8 cellular contexts compared by ENCODE assay signal in the genomic region with DNA sequence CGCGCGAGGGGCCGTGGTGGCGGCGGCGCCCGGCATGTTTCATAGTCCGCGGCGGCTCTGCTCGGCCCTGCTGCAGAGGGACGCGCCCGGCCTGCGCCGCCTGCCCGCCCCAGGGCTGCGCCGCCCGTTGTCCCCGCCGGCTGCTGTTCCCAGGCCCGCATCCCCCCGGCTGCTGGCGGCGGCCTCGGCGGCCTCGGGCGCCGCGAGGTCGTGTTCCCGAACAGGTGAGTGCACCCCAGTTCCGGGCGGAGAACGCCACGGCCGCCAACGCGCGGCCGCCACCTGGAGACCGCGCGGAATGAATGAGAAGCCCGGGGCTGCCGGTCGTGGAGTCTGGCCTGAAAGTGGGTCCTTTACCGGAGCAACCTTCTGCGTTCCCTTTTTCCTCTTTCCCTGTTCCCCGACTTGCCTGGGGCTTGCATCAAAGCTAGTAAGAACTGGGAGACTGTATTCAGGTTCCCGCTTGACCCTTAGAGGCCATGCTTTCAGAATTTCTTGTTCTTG. TPM values are rescaled to one million over a fixed set of nuclear protein-coding genes. Genes with fewer than 3 reads are reported as not detected.
DNase-seq lines count a peak whose midpoint lies in the region; ATAC-seq and TF ChIP-seq lines count a peak whose summit lies in the region.

No MANE protein-coding gene starts in this region.

- peak; percentile 41 for ATAC-seq in activated T-cell treated with anti-CD3 and anti-CD28 coated beads, Interleukin-2, amount 50 U/mL, for 72 hours (replicated peaks in 1 of 2)
- ATAC-seq in omental fat pad (ENCODE audit: low FRiP score) = peak; percentile 1

- peaks cover 41% of the 10 kb centered on the region for H3K4me1 Mint-ChIP-seq in activated T-cell treated with anti-CD3 and anti-CD28 coated beads, Interleukin-2, amount 50 U/mL, for 72 hours (ENCODE audit: low read depth)

- peak overlapping the region; percentile 81 to 95 for H3K4me3 Mint-ChIP-seq in activated T-cell treated with anti-CD3 and anti-CD28 coated beads, Interleukin-2, amount 50 U/mL, for 72 hours

- DNase-seq in NCI-H1105 treated with DMSO at 0.1 percent for 48 hours (lab: John Stamatoyannopoulos, UW) (peak; percentile 56), NCI-H1105 (lab: John Stamatoyannopoulos, UW) (no peak), HFF-Myc (ENCODE audit: extremely low read depth, low read depth) (no peak), NCI-H1694 (lab: John Stamatoyannopoulos, UW) (peak; percentile 3), foreskin melanocyte (peak; percentile 19), omental fat pad (ENCODE audit: low spot score) (no peak), mesenteric fat pad (ENCODE audit: low spot score) (no peak)
- peak in 1 of 2 donors; percentile 58 for DNase-seq in activated T-cell treated with anti-CD3 and anti-CD28 coated beads, Interleukin-2, amount 50 U/mL, for 72 hours

- peaks cover 0 to 5% of the 10 kb centered on the region in 2 donors for H3K36me3 Mint-ChIP-seq in activated T-cell treated with anti-CD3 and anti-CD28 coated beads, Interleukin-2, amount 50 U/mL, for 72 hours (ENCODE audit: insufficient read depth in 2 of 2)

- peak overlapping the region; percentile 89 for H3K27ac Mint-ChIP-seq in activated T-cell treated with anti-CD3 and anti-CD28 coated beads, Interleukin-2, amount 50 U/mL, for 72 hours

- no peaks in the 10 kb centered on the region for H3K9me3 Mint-ChIP-seq in activated T-cell treated with anti-CD3 and anti-CD28 coated beads, Interleukin-2, amount 50 U/mL, for 72 hours

- TF ChIP-seq CTCF in HFF-Myc (IDR thresholded peaks at IDR 0.05; ENCODE audit: low read depth, low read length, missing control alignments) = no peak
- no peak for TF ChIP-seq CTCF in omental fat pad (IDR thresholded peaks at IDR 0.05)

- peak overlapping the region; percentile 89 for H3K4me3 ChIP-seq in HFF-Myc (replicated peaks; ENCODE audit: low read depth, low read length)

- no peaks in the 10 kb centered on the region for H3K27me3 Mint-ChIP-seq in activated T-cell treated with anti-CD3 and anti-CD28 coated beads, Interleukin-2, amount 50 U/mL, for 72 hours (ENCODE audit: low read depth)

RNA-seq across cellular contexts. Expression of gene NOCT, which starts 0.4 kb away (rescaled TPM):
- total RNA-seq in activated T-cell treated with anti-CD3 and anti-CD28 coated beads, Interleukin-2, amount 50 U/mL, for 72 hours = 10 to 100 TPM; 10.3 to 11.4 TPM
- total RNA-seq in omental fat pad (10 to 100 TPM in 3 of 4 donors, 1 to 10 TPM in 1; 5.8 to 83.1 (median 21.6) TPM), mesenteric fat pad (28.6 TPM)

Comparison
In these comparisons a context has a peak if more than half of its experiments do, and no peak if none do; other contexts are left out.
1. DNase-seq: peak in NCI-H1105 treated with DMSO at 0.1 percent for 48 hours (single experiment), NCI-H1694 (single experiment) and foreskin melanocyte (single experiment); none in NCI-H1105 (single experiment), HFF-Myc (single experiment), omental fat pad (single experiment) and mesenteric fat pad (single experiment).